ENCODE assay signal across 24 cellular contexts in the genomic region with DNA sequence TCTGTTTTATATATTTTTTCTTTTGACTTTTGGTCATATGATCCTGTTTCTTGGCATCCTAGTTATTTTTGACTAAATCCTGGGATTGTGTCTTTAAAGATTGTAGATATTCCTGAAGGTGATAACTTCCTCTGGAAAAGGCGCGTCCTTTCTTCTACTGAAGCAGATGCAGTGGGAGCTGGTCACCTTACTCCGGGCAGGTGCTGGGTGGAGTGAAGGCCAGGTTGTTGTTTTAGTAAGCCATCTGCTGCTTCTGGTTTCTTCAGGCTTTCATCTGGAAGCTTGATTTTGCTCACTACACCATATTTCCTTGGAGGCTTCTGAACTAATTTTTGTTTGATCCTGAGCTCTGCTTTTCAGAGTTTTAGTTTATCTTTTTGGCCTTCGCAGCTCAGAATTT. TPM values are rescaled to one million over a fixed set of nuclear protein-coding genes. Genes with fewer than 3 reads are reported as not detected.
DNase-seq lines count a peak whose midpoint lies in the region; ATAC-seq, FAIRE-seq and TF ChIP-seq lines count a peak whose summit lies in the region.
"Had no signal": no experiment of that assay in that cellular context is flagged by ENCODE, and none has a peak within 500 bp of the region (broad histone marks: within the 10 kb centered on the region; RNA-seq: fewer than 3 reads in every experiment).

No MANE protein-coding gene starts in this region.

- H3K56ac ChIP-seq in H9 (ENCODE audit: insufficient read length, low read depth, low read length) = no peak overlapping the region

- no peak overlapping the region; the same call in 1 of the 2 replicates for H3K14ac ChIP-seq in H9 (ENCODE audit: insufficient read depth, low read length)

- peaks cover 11% of the 10 kb centered on the region for H3K36me3 Mint-ChIP-seq in activated CD4-positive, alpha-beta T cell treated with anti-CD3 and anti-CD28 coated beads for 36 hours (ENCODE audit: low read depth)
- H3K36me3 Mint-ChIP-seq in central memory CD8-positive, alpha-beta T cell (ENCODE audit: insufficient read depth) = peaks cover 6% of the 10 kb centered on the region
- H3K36me3 Mint-ChIP-seq in activated CD8-positive, alpha-beta memory T cell treated with anti-CD3 and anti-CD28 coated beads, Interleukin-2, amount 10 ng/mL, durations not matched to agents 7 days and 5 days = peaks cover 8% of the 10 kb centered on the region
- H3K36me3 Mint-ChIP-seq in H9 (ENCODE audit: insufficient read depth in 1 of 3, low read depth in 3 of 3) = no peaks in the 10 kb centered on the region

- H3K9ac ChIP-seq in H9 (ENCODE audit: extremely low read depth, insufficient read length, low read length) = no peak overlapping the region

- H4K91ac ChIP-seq in H9 (ENCODE audit: insufficient read length, low read depth, low read length) = no peak overlapping the region

- peaks cover 8% of the 10 kb centered on the region for H3K79me1 ChIP-seq in H9 (ENCODE audit: insufficient read depth, low read depth, low read length, poor library complexity, severe bottlenecking)

- H2BK12ac ChIP-seq in H9 (ENCODE audit: insufficient read length, low read depth, low read length) = no peak overlapping the region

- H3K27ac Mint-ChIP-seq in activated CD4-positive, alpha-beta T cell treated with anti-CD3 and anti-CD28 coated beads for 36 hours = peak overlapping the region; percentile 7
- peak overlapping the region; percentile 78 for H3K27ac Mint-ChIP-seq in central memory CD8-positive, alpha-beta T cell (ENCODE audit: low read depth)
- no peak overlapping the region for H3K27ac Mint-ChIP-seq in activated CD8-positive, alpha-beta memory T cell treated with anti-CD3 and anti-CD28 coated beads, Interleukin-2, amount 10 ng/mL, durations not matched to agents 7 days and 5 days
- peak overlapping the region in 1 of 3 experiments; percentile 21; a peak in 1 of 7 replicates for H3K27ac Mint-ChIP-seq in H9

- no peaks in the 10 kb centered on the region for H3K27me3 ChIP-seq in osteoblast (ENCODE audit: insufficient read depth, low read length)
- H3K27me3 ChIP-seq in H9 (ENCODE audit: insufficient read depth, low read length) = no peaks in the 10 kb centered on the region
- H3K27me3 ChIP-seq: colonic mucosa, tibial nerve had no signal

- no peak overlapping the region for H3K4me3 Mint-ChIP-seq in activated CD4-positive, alpha-beta T cell treated with anti-CD3 and anti-CD28 coated beads for 36 hours
- no peak overlapping the region for H3K4me3 Mint-ChIP-seq in central memory CD8-positive, alpha-beta T cell
- H3K4me3 Mint-ChIP-seq in activated CD8-positive, alpha-beta memory T cell treated with anti-CD3 and anti-CD28 coated beads, Interleukin-2, amount 10 ng/mL, durations not matched to agents 7 days and 5 days = no peak overlapping the region
- H3K4me3 Mint-ChIP-seq in H9 = no peak overlapping the region

- ATAC-seq in activated CD4-positive, alpha-beta T cell treated with anti-CD3 and anti-CD28 coated beads for 36 hours = no peak
- ATAC-seq in central memory CD8-positive, alpha-beta T cell (replicated peaks; ENCODE audit: extremely low read depth, poor library complexity, severe bottlenecking) = no peak
- ATAC-seq in activated CD8-positive, alpha-beta memory T cell treated with anti-CD3 and anti-CD28 coated beads, Interleukin-2, amount 10 ng/mL, durations not matched to agents 7 days and 5 days = no peak
- ATAC-seq: left cardiac atrium had no signal

- H2BK20ac ChIP-seq in H9 (ENCODE audit: low read depth, low read length, poor library complexity, severe bottlenecking) = no peak overlapping the region

- peaks cover 72% of the 10 kb centered on the region for H3K4me1 Mint-ChIP-seq in activated CD4-positive, alpha-beta T cell treated with anti-CD3 and anti-CD28 coated beads for 36 hours
- H3K4me1 Mint-ChIP-seq in central memory CD8-positive, alpha-beta T cell = peaks cover 75% of the 10 kb centered on the region
- peaks cover 45% of the 10 kb centered on the region for H3K4me1 Mint-ChIP-seq in activated CD8-positive, alpha-beta memory T cell treated with anti-CD3 and anti-CD28 coated beads, Interleukin-2, amount 10 ng/mL, durations not matched to agents 7 days and 5 days
- peaks cover 17 to 27% of the 10 kb centered on the region in 2 experiments for H3K4me1 Mint-ChIP-seq in H9

- CTCF ChIA-PET in activated CD4-positive, alpha-beta T cell treated with anti-CD3 and anti-CD28 coated beads for 36 hours (lab: Charles Lee) = interaction anchor here (1.1 kb wide), 1 partner anchor 23 kb away, joined by 4 read pairs; no protein-coding TSS in a partner anchor
- CTCF ChIA-PET in HEK293 (lab: Yijun Ruan, JAX) = interaction anchor here (0.6 to 1.7 kb wide), 3 partner anchors 10 to 106 kb away, joined by 3 to 5 read pairs (median 4); no protein-coding TSS in a partner anchor
- CTCF ChIA-PET in activated CD8-positive, alpha-beta memory T cell treated with anti-CD3 and anti-CD28 coated beads, Interleukin-2, amount 10 ng/mL, durations not matched to agents 7 days and 5 days (lab: Charles Lee) = no interaction called here

- H3K4ac ChIP-seq in H9 (ENCODE audit: low read depth, low read length) = no peak overlapping the region

- H2AFZ ChIP-seq in osteoblast (ENCODE audit: low read length) (no peak overlapping the region), H9 (ENCODE audit: low read length) (no peak overlapping the region)

- H3K9me3 ChIP-seq in HEK293 (ENCODE audit: control insufficient read depth, insufficient read depth, low read depth, low read length) = no peaks in the 10 kb centered on the region
- no peaks in the 10 kb centered on the region for H3K9me3 ChIP-seq in osteoblast (ENCODE audit: low read depth, low read length)
- H3K9me3 ChIP-seq in H9 (ENCODE audit: control insufficient read depth, low read depth, low read length) = no peaks in the 10 kb centered on the region
- H3K9me3 ChIP-seq: colonic mucosa, tibial nerve had no signal

- H2BK120ac ChIP-seq in H9 (ENCODE audit: low read depth, low read length, poor library complexity, severe bottlenecking) = no peak overlapping the region

- no peak overlapping the region for H2AK5ac ChIP-seq in H9 (ENCODE audit: insufficient read length, low read length)

- H3K27ac ChIP-seq in HEK293 (ENCODE audit: extremely low read depth, low read depth, low read length) (peak overlapping the region; percentile 8; the same call in 1 of the 2 replicates), osteoblast (ENCODE audit: low read depth, low read length) (peak overlapping the region; percentile 30), H9 (ENCODE audit: insufficient read length, low read depth, low read length) (no peak overlapping the region)
- H3K27ac ChIP-seq: colonic mucosa, HL-60, tibial nerve had no signal

- H2BK5ac ChIP-seq in H9 (ENCODE audit: insufficient read length, low read length) = no peak overlapping the region

- no CpG with 5 or more reads among the region's 4 CpGs for WGBS in H9 (ENCODE audit: extremely low coverage, insufficient read length, low lambda C conversion rate)

- H3K4me2 ChIP-seq in osteoblast (ENCODE audit: insufficient read depth, low read length) = no peak overlapping the region
- H3K4me2 ChIP-seq in H9 (ENCODE audit: insufficient read depth, insufficient read length, low read length) = no peak overlapping the region

- peaks cover 0 to 27% of the 10 kb centered on the region in 2 experiments; a peak in 2 of 3 replicates for H3K36me3 ChIP-seq in HEK293 (ENCODE audit: control insufficient read depth in 2 of 2, insufficient read depth in 1 of 2, low read length in 2 of 2)
- H3K36me3 ChIP-seq in osteoblast (ENCODE audit: insufficient read depth, low read length) = no peaks in the 10 kb centered on the region
- H3K36me3 ChIP-seq: colonic mucosa, tibial nerve had no signal

- intact Hi-C loops in activated CD4-positive, alpha-beta T cell treated with anti-CD3 and anti-CD28 coated beads for 36 hours (cut with DNase I, micrococcal nuclease) = no loop called here

- no peak overlapping the region for H3K18ac ChIP-seq in H9 (ENCODE audit: insufficient read length, low read depth, low read length)

- no peak overlapping the region for H4K5ac ChIP-seq in H9 (ENCODE audit: insufficient read length, low read depth, low read length)

- H3K27me3 Mint-ChIP-seq in activated CD4-positive, alpha-beta T cell treated with anti-CD3 and anti-CD28 coated beads for 36 hours = no peaks in the 10 kb centered on the region
- H3K27me3 Mint-ChIP-seq in central memory CD8-positive, alpha-beta T cell = no peaks in the 10 kb centered on the region
- no peaks in the 10 kb centered on the region for H3K27me3 Mint-ChIP-seq in activated CD8-positive, alpha-beta memory T cell treated with anti-CD3 and anti-CD28 coated beads, Interleukin-2, amount 10 ng/mL, durations not matched to agents 7 days and 5 days
- H3K27me3 Mint-ChIP-seq in H9 (ENCODE audit: low read depth) = no peaks in the 10 kb centered on the region
- H3K27me3 Mint-ChIP-seq: CD8-positive, alpha-beta memory T cell had no signal

- no peaks in the 10 kb centered on the region for H3K9me3 Mint-ChIP-seq in activated CD4-positive, alpha-beta T cell treated with anti-CD3 and anti-CD28 coated beads for 36 hours (ENCODE audit: low read depth)
- H3K9me3 Mint-ChIP-seq in central memory CD8-positive, alpha-beta T cell = no peaks in the 10 kb centered on the region
- no peaks in the 10 kb centered on the region for H3K9me3 Mint-ChIP-seq in activated CD8-positive, alpha-beta memory T cell treated with anti-CD3 and anti-CD28 coated beads, Interleukin-2, amount 10 ng/mL, durations not matched to agents 7 days and 5 days (ENCODE audit: low read depth)
- H3K9me3 Mint-ChIP-seq in H9 = no peaks in the 10 kb centered on the region

- peaks cover 26% of the 10 kb centered on the region for H4K20me1 ChIP-seq in osteoblast (ENCODE audit: insufficient read depth, low read length)
- H4K20me1 ChIP-seq in H9 (ENCODE audit: control insufficient read depth, insufficient read depth, insufficient read length) = no peaks in the 10 kb centered on the region

- TF ChIP-seq CTCF in HEK293 (tag by site-specific recombination; IDR thresholded peaks at IDR 0.05) (no peak), osteoblast (IDR thresholded peaks at IDR 0.05; ENCODE audit: extremely low read depth, low read depth, low read length) (no peak), H9 (conservative IDR thresholded peaks at IDR 0.05) (no peak)

- no peak overlapping the region for H2BK15ac ChIP-seq in H9 (ENCODE audit: low read depth, low read length)

- no peak for DNase-seq in activated CD4-positive, alpha-beta T cell treated with anti-CD3 and anti-CD28 coated beads for 36 hours
- DNase-seq in activated CD4-positive, alpha-beta T cell treated with anti-CD3 and anti-CD28 coated beads, Interleukin-2, amount 50 U/mL, for 4 hours = no peak
- DNase-seq in central memory CD8-positive, alpha-beta T cell (ENCODE audit: low spot score in 2 of 2) = no peak
- DNase-seq in osteoblast (ENCODE audit: insufficient read length, low spot score, missing footprints) (no peak), GM12892 (ENCODE audit: insufficient read length) (no peak), H9 (no peak)
- DNase-seq in activated CD8-positive, alpha-beta memory T cell treated with anti-CD3 and anti-CD28 coated beads, Interleukin-2, amount 10 ng/mL, durations not matched to agents 7 days and 5 days = no peak
- DNase-seq: ACHN; activated CD4-positive, alpha-beta T cell treated with anti-CD3 and anti-CD28 coated beads for 1 hour; activated naive CD4-positive, alpha-beta T cell treated with Interleukin-2 at 50 U/mL for 16 hours; CD8-positive, alpha-beta memory T cell; colonic mucosa; foreskin melanocyte; left cardiac atrium; NCI-H1930; NCI-H526; nucleus accumbens; SIG-M5; stimulated activated CD4-positive, alpha-beta T cell treated with anti-CD3 and anti-CD28 coated beads, Interleukin-15, amount 100 ng/mL, for 24 hours; stimulated activated naive CD4-positive, alpha-beta T cell had no signal

- H3K23me2 ChIP-seq in H9 (ENCODE audit: insufficient read length, low read depth, low read length, poor library complexity, severe bottlenecking) = no peaks in the 10 kb centered on the region

- H3K4me3 ChIP-seq in HEK293 (ENCODE audit: low read depth, low read length) (no peak overlapping the region), osteoblast (ENCODE audit: insufficient read depth, low read length) (no peak overlapping the region)
- H3K4me3 ChIP-seq: colonic mucosa, tibial nerve had no signal

- FAIRE-seq in GM12892 (lab: Jason Lieb, UNC) = no peak
- FAIRE-seq: H1 had no signal

- H4K8ac ChIP-seq in H9 (replicated peaks; ENCODE audit: insufficient read length, low read depth, low read length) = no peak overlapping the region

- TF ChIP-seq POLR2A in GM12892 (IDR thresholded peaks at IDR 0.05; ENCODE audit: low read depth, low read length) = no peak

- H3K23ac ChIP-seq in H9 (ENCODE audit: insufficient read length, low read depth, low read length) = no peak overlapping the region

- H3T11ph ChIP-seq in H9 (ENCODE audit: low read length) = no peak overlapping the region

- H3K79me2 ChIP-seq in osteoblast (ENCODE audit: insufficient read depth, low read length) (peaks cover 78% of the 10 kb centered on the region), H9 (ENCODE audit: insufficient read depth, low read length) (peaks cover 26% of the 10 kb centered on the region; the same call in 1 of the 2 replicates)

- POLR2A ChIA-PET in activated CD4-positive, alpha-beta T cell treated with anti-CD3 and anti-CD28 coated beads for 36 hours (lab: Charles Lee) = no interaction called here
- POLR2A ChIA-PET in HEK293 (lab: Yijun Ruan, JAX) = interaction anchor here (1.1 to 1.5 kb wide), 2 partner anchors 20 to 22 kb away, joined by 9 to 10 read pairs; a partner anchor contains a TSS

- H3K4me1 ChIP-seq in HEK293 (ENCODE audit: control insufficient read depth, insufficient read depth, low read length) (peaks cover 59% of the 10 kb centered on the region), osteoblast (ENCODE audit: insufficient read depth, low read length) (peaks cover 42% of the 10 kb centered on the region), H9 (ENCODE audit: insufficient read depth, low read length) (no peaks in the 10 kb centered on the region; the same call in 1 of the 2 replicates)
- H3K4me1 ChIP-seq: colonic mucosa had no signal

RNA-seq across cellular contexts. Expression of a gene that starts 21.5 kb away (rescaled TPM):
- 10 to 100 TPM; 61.3 to 69.7 TPM for total RNA-seq in activated CD4-positive, alpha-beta T cell treated with anti-CD3 and anti-CD28 coated beads for 36 hours
- total RNA-seq in osteoblast = 72.8 and 86.1 TPM in 2 replicates
- total RNA-seq in activated CD8-positive, alpha-beta memory T cell treated with anti-CD3 and anti-CD28 coated beads, Interleukin-2, amount 10 ng/mL, durations not matched to agents 7 days and 5 days = 10 to 100 TPM; 48.3 to 60.8 TPM
- polyA plus RNA-seq in GM12892 (2012; ENCODE audit: missing spikeins) = 50.5 TPM
- total RNA-seq in H9 (2021) = 51.1 and 54.3 TPM in 2 replicates
